32 cellular contexts compared by ENCODE assay signal in the genomic region with DNA sequence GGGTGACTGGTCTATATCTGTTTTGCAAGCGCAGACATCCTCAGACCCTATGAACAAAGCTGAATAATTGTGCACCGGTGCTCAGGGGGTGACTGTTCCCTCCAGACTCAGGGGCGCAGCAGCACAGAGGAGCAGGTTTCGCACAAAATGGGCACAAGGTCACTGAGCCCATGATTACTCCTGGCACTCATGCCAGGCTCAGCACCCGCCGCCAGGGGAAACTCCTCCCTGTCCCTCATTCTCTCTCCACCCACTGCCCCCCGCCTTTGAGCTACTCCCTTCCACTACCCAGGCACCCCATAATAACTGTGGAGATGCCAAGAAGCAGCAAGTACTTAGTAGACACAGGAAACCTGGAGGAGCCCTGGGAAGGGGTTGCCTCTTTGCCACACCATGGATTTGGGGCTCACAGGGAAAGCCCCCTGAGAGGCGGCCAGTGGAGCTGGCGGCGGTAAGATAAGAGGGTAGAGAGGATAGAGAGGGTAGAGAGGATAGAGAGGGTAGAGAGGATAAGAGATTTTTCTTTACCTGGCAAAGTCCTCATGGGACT.
"Had no signal": no experiment of that assay in that cellular context is flagged by ENCODE, and none has a peak within 500 bp of the region (broad histone marks: within the 10 kb centered on the region; RNA-seq: fewer than 3 reads in every experiment).

No MANE protein-coding gene starts in this region.

- H3K27me3 ChIP-seq: neural progenitor cell, neutrophil, ovary, right lobe of liver, testis, transverse colon, upper lobe of right lung, uterus had no signal

- DNase-seq: naive thymus-derived CD4-positive, alpha-beta T cell; natural killer cell; nucleus accumbens; ovary; right lobe of liver; spleen; stimulated activated CD4-positive, alpha-beta T cell treated with anti-CD3 and anti-CD28 coated beads, Interleukin-12 subunit alpha, Interleukin-12 subunit beta, amount 100 ng/mL, for 4 hours; stimulated activated CD4-positive, alpha-beta T cell treated with anti-CD3 and anti-CD28 coated beads, Interleukin-1b, Interleukin-23, amount 100 ng/mL, for 48 hours; stimulated activated CD4-positive, alpha-beta T cell treated with anti-CD3 and anti-CD28 coated beads, Interleukin-4, amount 100 ng/mL, for 1 hour; stimulated activated CD4-positive, alpha-beta T cell treated with anti-CD3 and anti-CD28 coated beads, Interleukin-4, amount 100 ng/mL, for 4 hours; stimulated activated CD8-positive, alpha-beta memory T cell treated with anti-CD3 and anti-CD28 coated beads, Interleukin-4, amount 100 ng/mL, for 48 hours; stimulated activated naive CD4-positive, alpha-beta T cell; stimulated activated naive CD8-positive, alpha-beta T cell treated with anti-CD3 and anti-CD28 coated beads, Interleukin-15, amount 100 ng/mL, for 72 hours; stimulated activated naive CD8-positive, alpha-beta T cell treated with anti-CD3 and anti-CD28 coated beads, Interleukin-15, Interleukin-2, amounts not matched to agents 100 U/mL and 50 U/mL, for 24 hours; substantia nigra; testis; tibial artery; transverse colon; upper lobe of right lung; uterus had no signal

- H3K27me3 Mint-ChIP-seq: progenitor cell of endocrine pancreas, type B pancreatic cell had no signal

- H3K4me1 ChIP-seq: parathyroid adenoma, right lobe of liver, suprapubic skin, tibial artery, transverse colon, upper lobe of right lung, uterus had no signal

- H3K9me3 ChIP-seq: neutrophil, ovary, psoas muscle, right lobe of liver, spleen, suprapubic skin, testis, tibial artery, transverse colon, upper lobe of right lung, uterus had no signal

- ATAC-seq: naive thymus-derived CD4-positive, alpha-beta T cell; right cardiac atrium; right lobe of liver; stimulated activated memory B cell treated with anti-CD40 and anti-IgM and Interleukin-4, amounts not matched to agents 10 μg/mL and 1 μg/mL and 100 μg/mL, for 72 hours; stimulated activated naive CD8-positive, alpha-beta T cell treated with anti-CD3 and anti-CD28 coated beads, Interleukin-15, amount 100 ng/mL, for 72 hours; stimulated activated naive CD8-positive, alpha-beta T cell treated with anti-CD3 and anti-CD28 coated beads, Interleukin-15, Interleukin-2, amounts not matched to agents 100 U/mL and 50 U/mL, for 24 hours; upper lobe of right lung had no signal

- H3K27ac ChIP-seq: neural progenitor cell, neutrophil, ovary, parathyroid adenoma, psoas muscle, right lobe of liver, skin epidermis, spleen, suprapubic skin, testis, tibial artery, transverse colon, upper lobe of right lung, uterus had no signal

- H3K36me3 Mint-ChIP-seq: naive thymus-derived CD4-positive, alpha-beta T cell; natural killer cell; neural progenitor cell; stimulated activated memory B cell treated with anti-CD40 and anti-IgM and Interleukin-4, amounts not matched to agents 10 μg/mL and 1 μg/mL and 100 μg/mL, for 72 hours; type B pancreatic cell had no signal

- H3K79me2 ChIP-seq: parathyroid adenoma had no signal

- H3K4me1 Mint-ChIP-seq: natural killer cell; stimulated activated memory B cell treated with anti-CD40 and anti-IgM and Interleukin-4, amounts not matched to agents 10 μg/mL and 1 μg/mL and 100 μg/mL, for 72 hours; stimulated activated naive CD8-positive, alpha-beta T cell treated with anti-CD3 and anti-CD28 coated beads, Interleukin-15, amount 100 ng/mL, for 72 hours had no signal

- H3K4me2 ChIP-seq: neural progenitor cell, smooth muscle cell had no signal

- H3K36me3 ChIP-seq: neural progenitor cell, neutrophil, ovary, right lobe of liver, spleen, suprapubic skin, tibial artery, transverse colon, upper lobe of right lung, uterus had no signal

- H3K27ac Mint-ChIP-seq: naive thymus-derived CD4-positive, alpha-beta T cell; natural killer cell; progenitor cell of endocrine pancreas; stimulated activated memory B cell treated with anti-CD40 and anti-IgM and Interleukin-4, amounts not matched to agents 10 μg/mL and 1 μg/mL and 100 μg/mL, for 72 hours; type B pancreatic cell had no signal

- H3K4me3 ChIP-seq: neural progenitor cell, ovary, psoas muscle, right lobe of liver, skin epidermis, smooth muscle cell, spleen, suprapubic skin, testis, tibial artery, transverse colon, upper lobe of right lung, uterus had no signal

- H2AFZ ChIP-seq: neural progenitor cell, parathyroid adenoma had no signal

- H3K9me3 Mint-ChIP-seq: natural killer cell; nephron; neural progenitor cell; stimulated activated memory B cell treated with anti-CD40 and anti-IgM and Interleukin-4, amounts not matched to agents 10 μg/mL and 1 μg/mL and 100 μg/mL, for 72 hours; stimulated activated naive CD8-positive, alpha-beta T cell treated with anti-CD3 and anti-CD28 coated beads, Interleukin-15, amount 100 ng/mL, for 72 hours; type B pancreatic cell had no signal

- H3K4me3 Mint-ChIP-seq: naive thymus-derived CD4-positive, alpha-beta T cell; natural killer cell; nephron; neural progenitor cell; stimulated activated memory B cell treated with anti-CD40 and anti-IgM and Interleukin-4, amounts not matched to agents 10 μg/mL and 1 μg/mL and 100 μg/mL, for 72 hours; stimulated activated naive CD8-positive, alpha-beta T cell treated with anti-CD3 and anti-CD28 coated beads, Interleukin-15, amount 100 ng/mL, for 72 hours; type B pancreatic cell had no signal

- H3K9ac ChIP-seq: neural progenitor cell, parathyroid adenoma had no signal
